ENCODE assay signal across 24 cellular contexts in genomic region chr6:3869284-3869631, GRCh38. TPM values are rescaled to one million over a fixed set of nuclear protein-coding genes. Genes with fewer than 3 reads are reported as not detected.
DNase-seq lines count a peak whose midpoint lies in the region; ATAC-seq and TF ChIP-seq lines count a peak whose summit lies in the region.
"Had no signal": no experiment of that assay in that cellular context is flagged by ENCODE, and none has a peak within 500 bp of the region (broad histone marks: within the 10 kb centered on the region; RNA-seq: fewer than 3 reads in every experiment).

No MANE protein-coding gene starts in this region.

- no peaks in the 10 kb centered on the region for H3K27me3 ChIP-seq in body of pancreas
- H3K27me3 ChIP-seq: adrenal gland, brain microvascular endothelial cell, heart right ventricle, upper lobe of left lung had no signal

- H3K4me3 ChIP-seq in body of pancreas: no peak overlapping the region
- H3K4me3 ChIP-seq: adrenal gland, heart right ventricle, upper lobe of left lung had no signal

- no TSS peak for BruUV-seq in Calu3 (replicated peaks; lab: Mats Ljungman, UMichigan)

- 47 to 51% methylated on average over 3 of the region's 3 CpGs for WGBS in body of pancreas, 2 donors

- no peak for ATAC-seq in activated CD4-positive, alpha-beta T cell treated with anti-CD3 and anti-CD28 coated beads for 36 hours
- ATAC-seq in body of pancreas (peak; percentile 24), GM18907 (IDR thresholded peaks at IDR 0.05; ENCODE audit: unreplicated experiment) (no peak), omental fat pad (ENCODE audit: low FRiP score) (no peak)
- ATAC-seq: HCT116; heart right ventricle; stimulated activated memory B cell treated with anti-CD40 and anti-IgM and Interleukin-4, amounts not matched to agents 10 μg/mL and 1 μg/mL and 100 μg/mL, for 72 hours had no signal

- no peaks in the 10 kb centered on the region for H3K9me3 ChIP-seq in body of pancreas
- H3K9me3 ChIP-seq: adrenal gland, heart right ventricle, neutrophil, upper lobe of left lung had no signal

- no peak for TF ChIP-seq CTCF in Calu3 (IDR thresholded peaks at IDR 0.05; ENCODE audit: unreplicated experiment)
- TF ChIP-seq CTCF in body of pancreas (IDR thresholded peaks at IDR 0.05): no peak
- TF ChIP-seq CTCF in progenitor cell of endocrine pancreas (IDR thresholded peaks at IDR 0.05; ENCODE audit: unreplicated experiment): no peak
- TF ChIP-seq CTCF in omental fat pad (IDR thresholded peaks at IDR 0.05): no peak

- H3K27ac ChIP-seq in body of pancreas: no peak overlapping the region
- H3K27ac ChIP-seq: adrenal gland, brain microvascular endothelial cell, heart right ventricle, neutrophil, upper lobe of left lung had no signal

- peak overlapping the region; percentile 93 for H3K27ac Mint-ChIP-seq in activated CD4-positive, alpha-beta T cell treated with anti-CD3 and anti-CD28 coated beads for 36 hours
- H3K27ac Mint-ChIP-seq in Calu3 (ENCODE audit: unreplicated experiment) (peak overlapping the region; percentile 90), progenitor cell of endocrine pancreas (peak overlapping the region; percentile 44)
- H3K27ac Mint-ChIP-seq: activated naive CD4-positive, alpha-beta T cell treated with anti-CD3 and anti-CD28 coated beads, Interleukin-2, amount 10 ng/mL, durations not matched to agents 7 days and 5 days; mesothelial cell of epicardium; naive B cell; stimulated activated memory B cell treated with anti-CD40 and anti-IgM and Interleukin-4, amounts not matched to agents 10 μg/mL and 1 μg/mL and 100 μg/mL, for 72 hours had no signal

- H3K36me3 Mint-ChIP-seq in activated CD4-positive, alpha-beta T cell treated with anti-CD3 and anti-CD28 coated beads for 36 hours (ENCODE audit: low read depth): no peaks in the 10 kb centered on the region
- peaks cover 8% of the 10 kb centered on the region for H3K36me3 Mint-ChIP-seq in Calu3 (ENCODE audit: insufficient read depth, unreplicated experiment)
- no peaks in the 10 kb centered on the region for H3K36me3 Mint-ChIP-seq in progenitor cell of endocrine pancreas (ENCODE audit: insufficient read depth)
- H3K36me3 Mint-ChIP-seq: activated naive CD4-positive, alpha-beta T cell treated with anti-CD3 and anti-CD28 coated beads, Interleukin-2, amount 10 ng/mL, durations not matched to agents 7 days and 5 days; mesothelial cell of epicardium; naive B cell; stimulated activated memory B cell treated with anti-CD40 and anti-IgM and Interleukin-4, amounts not matched to agents 10 μg/mL and 1 μg/mL and 100 μg/mL, for 72 hours had no signal

- no peak for TF ChIP-seq POLR2A in body of pancreas (IDR thresholded peaks at IDR 0.05)

- H3K36me3 ChIP-seq in body of pancreas (replicated peaks in 1 of 2; ENCODE audit: insufficient read depth in 1 of 2, low read depth in 2 of 2): no peaks in the 10 kb centered on the region
- H3K36me3 ChIP-seq: adrenal gland, brain microvascular endothelial cell, heart right ventricle, neutrophil, upper lobe of left lung had no signal

- POLR2A ChIA-PET in activated CD4-positive, alpha-beta T cell treated with anti-CD3 and anti-CD28 coated beads for 36 hours (lab: Charles Lee): interaction anchor here (1.4 to 1.8 kb wide), 2 partner anchors 19 to 22 kb away, joined by 4 to 5 read pairs; no protein-coding TSS in a partner anchor

- H3K4me3 Mint-ChIP-seq in activated CD4-positive, alpha-beta T cell treated with anti-CD3 and anti-CD28 coated beads for 36 hours: no peak overlapping the region
- H3K4me3 Mint-ChIP-seq in Calu3 (ENCODE audit: low read depth, unreplicated experiment) (peak overlapping the region; percentile 48), progenitor cell of endocrine pancreas (ENCODE audit: low read depth) (no peak overlapping the region)
- H3K4me3 Mint-ChIP-seq: activated naive CD4-positive, alpha-beta T cell treated with anti-CD3 and anti-CD28 coated beads, Interleukin-2, amount 10 ng/mL, durations not matched to agents 7 days and 5 days; activated T-helper 1 cell treated with anti-CD3 and anti-CD28 coated beads, Interleukin-12 subunit alpha, Interleukin-12 subunit beta, Interleukin-2, Interleukin-4 antibody, amounts not matched to agents 30 ng/mL and 10 ng/mL and 1 ng/mL, durations not matched to agents 14 hours and 24 hours and 36 hours; mesothelial cell of epicardium; naive B cell; stimulated activated memory B cell treated with anti-CD40 and anti-IgM and Interleukin-4, amounts not matched to agents 10 μg/mL and 1 μg/mL and 100 μg/mL, for 72 hours had no signal

- H3K4me1 Mint-ChIP-seq in activated CD4-positive, alpha-beta T cell treated with anti-CD3 and anti-CD28 coated beads for 36 hours: peaks cover 35% of the 10 kb centered on the region
- H3K4me1 Mint-ChIP-seq in Calu3 (ENCODE audit: low read depth, unreplicated experiment): peaks cover 44% of the 10 kb centered on the region
- H3K4me1 Mint-ChIP-seq in progenitor cell of endocrine pancreas (ENCODE audit: low read depth): peaks cover 18% of the 10 kb centered on the region
- H3K4me1 Mint-ChIP-seq: naive B cell; stimulated activated memory B cell treated with anti-CD40 and anti-IgM and Interleukin-4, amounts not matched to agents 10 μg/mL and 1 μg/mL and 100 μg/mL, for 72 hours had no signal

- no peaks in the 10 kb centered on the region for H3K9me3 Mint-ChIP-seq in activated CD4-positive, alpha-beta T cell treated with anti-CD3 and anti-CD28 coated beads for 36 hours (ENCODE audit: low read depth)
- H3K9me3 Mint-ChIP-seq in Calu3 (ENCODE audit: low read depth, unreplicated experiment) (peaks cover 2% of the 10 kb centered on the region), progenitor cell of endocrine pancreas (ENCODE audit: low read depth) (peaks cover 4% of the 10 kb centered on the region)
- H3K9me3 Mint-ChIP-seq: mesothelial cell of epicardium had no signal

- CTCF ChIA-PET in activated CD4-positive, alpha-beta T cell treated with anti-CD3 and anti-CD28 coated beads for 36 hours (lab: Charles Lee): no interaction called here
- CTCF ChIA-PET in Calu3 (lab: Charles Lee): no interaction called here

- DNase-seq in activated CD4-positive, alpha-beta T cell treated with anti-CD3 and anti-CD28 coated beads for 36 hours: no peak
- no peak for DNase-seq in activated CD4-positive, alpha-beta T cell treated with anti-CD3 and anti-CD28 coated beads for 48 hours
- DNase-seq in Calu3 (no peak), body of pancreas (peak in 1 of 4 donors; percentile 10), progenitor cell of endocrine pancreas (ENCODE audit: low spot score, unreplicated experiment) (no peak), superior temporal gyrus (ENCODE audit: extremely low spot score) (no peak), omental fat pad (ENCODE audit: low spot score) (no peak)
- DNase-seq: activated naive CD4-positive, alpha-beta T cell treated with anti-CD3 and anti-CD28 coated beads, Interleukin-2, amount 10 ng/mL, durations not matched to agents 7 days and 5 days; adrenal gland; brain microvascular endothelial cell; heart right ventricle; Karpas-422; naive B cell; NCI-H1930; NCI-H2227 treated with DMSO at 0.1 percent for 48 hours; SHP77 treated with DMSO at 0.1 percent for 48 hours; upper lobe of left lung had no signal

- peaks cover 16% of the 10 kb centered on the region for H3K4me1 ChIP-seq in body of pancreas
- H3K4me1 ChIP-seq: adrenal gland, upper lobe of left lung had no signal

- H3K27me3 Mint-ChIP-seq in activated CD4-positive, alpha-beta T cell treated with anti-CD3 and anti-CD28 coated beads for 36 hours: peaks cover 12% of the 10 kb centered on the region
- no peaks in the 10 kb centered on the region for H3K27me3 Mint-ChIP-seq in Calu3 (ENCODE audit: unreplicated experiment)
- no peaks in the 10 kb centered on the region for H3K27me3 Mint-ChIP-seq in progenitor cell of endocrine pancreas

- intact Hi-C loops in activated CD4-positive, alpha-beta T cell treated with anti-CD3 and anti-CD28 coated beads for 36 hours (cut with DNase I, micrococcal nuclease): no loop called here
- intact Hi-C loops in Calu3 (cut with micrococcal nuclease; ENCODE audit: unreplicated experiment): no loop called here
- intact Hi-C loops in body of pancreas (cut with DNase I): no loop called here

RNA-seq across cellular contexts. Expression of gene FAM50B, which starts 20.1 kb away (rescaled TPM):
- 10 to 100 TPM in 1 of 2 experiments, 1 to 10 TPM in 1; 8.8 to 10.2 TPM for total RNA-seq in activated CD4-positive, alpha-beta T cell treated with anti-CD3 and anti-CD28 coated beads for 36 hours
- 5.8 and 7.8 TPM in 2 replicates for total RNA-seq in Calu3 (2022)
- total RNA-seq in body of pancreas: 10 to 100 TPM in 1 of 2 donors, 1 to 10 TPM in 1; 9.9 to 15.6 TPM
- total RNA-seq in progenitor cell of endocrine pancreas: 2.8 and 3.2 TPM in 2 replicates
- total RNA-seq in omental fat pad: 10 to 100 TPM in 1 of 4 donors, 1 to 10 TPM in 3; 5.6 to 11.7 (median 6.7) TPM
- total RNA-seq: G401 had no signal
